ENCODE assay signal across 2 cellular contexts in genomic region chr14:102927878-102928411, GRCh38.
TF ChIP-seq lines count a peak whose summit lies in the region.

No MANE protein-coding gene starts in this region.

TF ChIP-seq in HCT116, 20 proteins besides CTCF, POLR2A, EP300 and RAD21:
- no peak for TF ChIP-seq ZNF274 (IDR thresholded peaks at IDR 0.05; ENCODE audit: low read depth, low read length)
- no peak for TF ChIP-seq ELF1 (IDR thresholded peaks at IDR 0.05; ENCODE audit: borderline replicate concordance, low read depth)
- TF ChIP-seq CBX3 (IDR thresholded peaks at IDR 0.05; ENCODE audit: low read depth), result no peak
- TF ChIP-seq SP1 (IDR thresholded peaks at IDR 0.05; ENCODE audit: low read depth), result no peak
- TF ChIP-seq POLR2AphosphoS5 (IDR thresholded peaks at IDR 0.05; ENCODE audit: low read depth, low read length), result no peak
- no peak for TF ChIP-seq SIN3A (IDR thresholded peaks at IDR 0.05; ENCODE audit: low read depth)
- no peak for TF ChIP-seq CEBPB (IDR thresholded peaks at IDR 0.05; ENCODE audit: low read depth)
- TF ChIP-seq ATF3 (IDR thresholded peaks at IDR 0.05), result no peak

TF ChIP-seq in HepG2, 621 proteins besides CTCF, POLR2A, EP300 and RAD21:
- no peak for TF ChIP-seq GLMP (CRISPR knock-in tag; IDR thresholded peaks at IDR 0.05; ENCODE audit: borderline replicate concordance)
- no peak for TF ChIP-seq SATB2 (CRISPR knock-in tag; IDR thresholded peaks at IDR 0.05)
- TF ChIP-seq HNF1B (CRISPR knock-in tag; IDR thresholded peaks at IDR 0.05), result no peak
- no peak for TF ChIP-seq ZNF263 (CRISPR knock-in tag; IDR thresholded peaks at IDR 0.05)
- TF ChIP-seq ZBTB33 (CRISPR knock-in tag; IDR thresholded peaks at IDR 0.05), result peak; percentile 36; the same call in 1 of the 2 replicates
- no peak for TF ChIP-seq ZNF354B (CRISPR knock-in tag; IDR thresholded peaks at IDR 0.05)
- TF ChIP-seq DDIT3 (CRISPR knock-in tag; IDR thresholded peaks at IDR 0.05), result no peak
- no peak for TF ChIP-seq ZNF800 (CRISPR knock-in tag; IDR thresholded peaks at IDR 0.05)
- no peak for TF ChIP-seq ZNF34 (CRISPR knock-in tag; IDR thresholded peaks at IDR 0.05; ENCODE audit: borderline replicate concordance)
- no peak for TF ChIP-seq ZMYM3 (CRISPR knock-in tag; IDR thresholded peaks at IDR 0.05)
- TF ChIP-seq PHF21A (CRISPR knock-in tag; IDR thresholded peaks at IDR 0.05), result no peak
- no peak for TF ChIP-seq ZNF557 (CRISPR knock-in tag; IDR thresholded peaks at IDR 0.05)
- TF ChIP-seq ZBTB10 (CRISPR knock-in tag; IDR thresholded peaks at IDR 0.05; ENCODE audit: borderline replicate concordance), result no peak
- no peak for TF ChIP-seq GABPA (IDR thresholded peaks at IDR 0.05; ENCODE audit: low read depth, low read length)
- TF ChIP-seq GABPA (CRISPR knock-in tag; IDR thresholded peaks at IDR 0.05; ENCODE audit: low read depth), result no peak
- TF ChIP-seq CEBPB (IDR thresholded peaks at IDR 0.05; ENCODE audit: borderline replicate concordance, low read depth, low read length), result no peak
- TF ChIP-seq ZNF510 (CRISPR knock-in tag; IDR thresholded peaks at IDR 0.05; ENCODE audit: low read depth), result no peak
- peak; percentile 94 for TF ChIP-seq AGO2 (optimal IDR thresholded peaks at IDR 0.05; ENCODE audit: low read depth, low read length)
- TF ChIP-seq RBFOX2 (IDR thresholded peaks at IDR 0.05; ENCODE audit: low read depth, low read length), result peak; percentile 43; the same call in 1 of the 2 replicates
- TF ChIP-seq RXRA (CRISPR knock-in tag; IDR thresholded peaks at IDR 0.05), result no peak
- no peak for TF ChIP-seq ZBTB25 (CRISPR knock-in tag; IDR thresholded peaks at IDR 0.05)
- no peak for TF ChIP-seq ZNF672 (CRISPR knock-in tag; IDR thresholded peaks at IDR 0.05)
